ENCODE assay signal across 12 cellular contexts in the genomic region with DNA sequence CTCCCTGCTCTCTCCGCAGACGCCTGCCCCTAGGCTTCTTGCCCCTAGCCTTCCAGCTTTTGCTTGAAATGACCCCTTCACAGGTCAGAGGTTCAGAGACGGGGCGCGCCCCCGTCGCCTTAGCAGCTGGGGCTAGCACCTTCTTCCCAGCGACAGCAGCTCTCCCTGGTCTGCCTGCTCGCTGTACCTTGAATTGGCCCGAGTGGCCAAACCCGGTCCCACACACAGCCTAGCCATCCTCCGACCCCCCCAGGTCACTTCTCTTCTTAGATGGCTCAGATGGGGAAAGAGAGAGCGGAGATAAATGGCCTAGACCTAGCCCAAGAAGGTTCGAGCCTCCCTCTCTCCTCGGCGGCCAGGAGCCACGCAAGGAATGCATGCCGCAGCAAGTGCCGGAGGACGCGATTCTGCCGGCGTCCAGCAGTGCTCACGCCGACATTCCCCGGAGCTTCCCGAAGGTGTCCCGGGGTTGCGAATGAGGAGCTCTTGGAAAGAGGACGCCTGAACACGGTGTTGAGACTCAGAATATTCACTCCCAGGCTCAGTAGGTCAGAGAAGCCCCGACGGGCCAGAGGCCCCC. TPM values are rescaled to one million over a fixed set of nuclear protein-coding genes. Genes with fewer than 3 reads are reported as not detected.
A peak's percentile ranks its signal among the peaks of the same experiment; 100 is the strongest.
DNase-seq lines count a peak whose midpoint lies in the region; ATAC-seq and TF ChIP-seq lines count a peak whose summit lies in the region.
"Had no signal": no experiment of that assay in that cellular context is flagged by ENCODE, and none has a peak within 500 bp of the region (broad histone marks: within the 10 kb centered on the region; RNA-seq: fewer than 3 reads in every experiment).

No MANE protein-coding gene starts in this region.

- no peaks in the 10 kb centered on the region for H3K9me3 Mint-ChIP-seq in activated naive CD8-positive, alpha-beta T cell (ENCODE audit: low read depth)
- H3K9me3 Mint-ChIP-seq in naive B cell, result peaks cover 0 to 3% (median 0%) of the 10 kb centered on the region in 7 donors

- DNase-seq in COLO668 (lab: John Stamatoyannopoulos, UW; ENCODE audit: unreplicated experiment) (peak; percentile 71), GM13977 (ENCODE audit: low spot score) (peak; percentile 31), naive B cell (no peak), D341Med (ENCODE audit: low spot score) (no peak)
- no peak for DNase-seq in stimulated activated CD4-positive, alpha-beta T cell treated with anti-CD3 and anti-CD28 coated beads, Interleukin-2, amount 100 ng/mL, for 24 hours
- DNase-seq: DND-41, lower lobe of right lung, NCI-H1048 had no signal

- H3K4me1 Mint-ChIP-seq in activated naive CD8-positive, alpha-beta T cell (ENCODE audit: low read depth), result peaks cover 20% of the 10 kb centered on the region
- peaks cover 38 to 47% (median 39%) of the 10 kb centered on the region in 3 donors for H3K4me1 Mint-ChIP-seq in naive B cell

- peaks cover 48% of the 10 kb centered on the region for H3K27me3 Mint-ChIP-seq in activated naive CD8-positive, alpha-beta T cell
- H3K27me3 Mint-ChIP-seq in naive B cell, result peaks cover 49 to 94% (median 79%) of the 10 kb centered on the region in 3 donors

- H3K27ac Mint-ChIP-seq in activated naive CD8-positive, alpha-beta T cell, result peak overlapping the region; percentile 22
- peak overlapping the region in 3 of 6 donors; percentile 69 to 91 (median 83) for H3K27ac Mint-ChIP-seq in naive B cell

- no peak for ATAC-seq in naive B cell (ENCODE audit: low read depth in 2 of 2)
- no peak for ATAC-seq in HG03432 (IDR thresholded peaks at IDR 0.05; ENCODE audit: unreplicated experiment)
- ATAC-seq in GM18519 (IDR thresholded peaks at IDR 0.05; ENCODE audit: low FRiP score, unreplicated experiment), result no peak
- ATAC-seq: lower lobe of right lung had no signal

- no peaks in the 10 kb centered on the region for H3K36me3 Mint-ChIP-seq in activated naive CD8-positive, alpha-beta T cell
- no peaks in the 10 kb centered on the region for H3K36me3 Mint-ChIP-seq in naive B cell

- peak overlapping the region; percentile 74 for H3K4me3 Mint-ChIP-seq in activated naive CD8-positive, alpha-beta T cell
- peak overlapping the region; percentile 69 to 88 (median 81) for H3K4me3 Mint-ChIP-seq in naive B cell

- TF ChIP-seq CTCF in GM13977 (IDR thresholded peaks at IDR 0.05; ENCODE audit: extremely low read depth, insufficient read depth, missing control alignments), result no peak

- in situ Hi-C loops in GM13977 (cut with MboI; ENCODE audit: low pct_unique_long_range_greater_than_20kb, low sequenced_read_pairs, unreplicated experiment), result no loop called here

RNA-seq across cellular contexts. Expression of gene CDX2, which starts 1.3 kb away (rescaled TPM):
- polyA plus RNA-seq in naive B cell (ENCODE audit: low read depth in 6 of 6), result not detected
- polyA plus RNA-seq: cardiac muscle cell had no signal

RNA-seq across cellular contexts. Expression of gene URAD, which starts 20.7 kb away (rescaled TPM):
- not detected for polyA plus RNA-seq in naive B cell (ENCODE audit: low read depth in 6 of 6)
- polyA plus RNA-seq: cardiac muscle cell had no signal

RNA-seq across cellular contexts. Expression of gene PDX1, which starts 48.0 kb away (rescaled TPM):
- polyA plus RNA-seq in naive B cell (ENCODE audit: low read depth in 6 of 6), result not detected
- polyA plus RNA-seq: cardiac muscle cell had no signal

Comparison
In these comparisons a context has a peak if more than half of its experiments do, and no peak if none do; other contexts are left out.
1. DNase-seq: peak in COLO668 (single experiment) and GM13977 (single experiment); none in naive B cell (single experiment), D341Med (single experiment) and stimulated activated CD4-positive, alpha-beta T cell treated with anti-CD3 and anti-CD28 coated beads, Interleukin-2, amount 100 ng/mL, for 24 hours (0 of 2).